In genomic region chr6:159916752-159917151, GRCh38 we compare ENCODE assay signal across 26 cellular contexts. TPM values are rescaled to one million over a fixed set of nuclear protein-coding genes. Genes with fewer than 3 reads are reported as not detected.
"Had no signal": no experiment of that assay in that cellular context is flagged by ENCODE, and none has a peak within 500 bp of the region (broad histone marks: within the 10 kb centered on the region; RNA-seq: fewer than 3 reads in every experiment).

No MANE protein-coding gene starts in this region.

- H3K4me1 ChIP-seq: breast epithelium, esophagus muscularis mucosa, heart right ventricle, left lung, pancreas, psoas muscle, tibial nerve had no signal

- H3K36me3 ChIP-seq: breast epithelium, esophagus muscularis mucosa, heart right ventricle, left lung, pancreas, tibial nerve had no signal

- H3K27me3 ChIP-seq: pancreas had no signal

- DNase-seq: activated CD4-positive, alpha-beta memory T cell treated with anti-CD3 and anti-CD28 coated beads for 36 hours; activated CD4-positive, alpha-beta T cell treated with anti-CD3 and anti-CD28 coated beads, Interleukin-2, amount 10 ng/mL, durations not matched to agents 24 days and 14 days; activated CD4-positive, CD25-positive, alpha-beta regulatory T cell treated with anti-CD3 and anti-CD28 coated beads, Interleukin-2, amount 50 U/mL, for 72 hours; activated T-cell treated with anti-CD3 and anti-CD28 coated beads, Interleukin-2, amount 50 U/mL, for 48 hours; central memory CD4-positive, alpha-beta T cell; effector CD4-positive, alpha-beta T cell; heart right ventricle; left lung; mucosa of descending colon; naive B cell; pancreas; psoas muscle; stimulated activated CD4-positive, alpha-beta T cell treated with anti-CD3 and anti-CD28 coated beads, Interleukin-15, amount 100 ng/mL, for 24 hours; stimulated activated CD4-positive, alpha-beta T cell treated with anti-CD3 and anti-CD28 coated beads, Interleukin-2, amount 100 ng/mL, for 24 hours; stimulated activated naive CD4-positive, alpha-beta T cell; T1000 had no signal

- ATAC-seq: heart right ventricle, left lung, mucosa of descending colon, psoas muscle had no signal

- H3K27ac ChIP-seq: breast epithelium, esophagus muscularis mucosa, heart right ventricle, left lung, pancreas, psoas muscle, tibial nerve had no signal

- H3K9me3 ChIP-seq: breast epithelium, esophagus muscularis mucosa, heart right ventricle, left lung, mucosa of descending colon, pancreas, psoas muscle had no signal

- H3K4me3 ChIP-seq: breast epithelium, esophagus muscularis mucosa, heart right ventricle, left lung, lung, mucosa of descending colon, pancreas, psoas muscle, tibial nerve had no signal

- FAIRE-seq: pancreas had no signal

RNA-seq across cellular contexts. Expression of gene MAS1, which starts 26.0 kb away (rescaled TPM):
- total RNA-seq: activated CD4-positive, alpha-beta memory T cell treated with anti-CD3 and anti-CD28 coated beads for 36 hours; activated CD4-positive, alpha-beta T cell treated with anti-CD3 and anti-CD28 coated beads, Interleukin-2, amount 10 ng/mL, durations not matched to agents 24 days and 14 days; activated T-helper 2 cell treated with anti-CD3 and anti-CD28 coated beads, Interferon-gamma antibody, Interleukin-2, Interleukin-4, amounts not matched to agents 10 μg/mL and 5 μg/mL and 100 μg/mL, durations not matched to agents 14 hours and 24 hours and 36 hours; breast epithelium; esophagus muscularis mucosa; glomerular endothelial cell; kidney epithelial cell; mesenteric fat pad; mucosa of descending colon; pancreas; psoas muscle; tibial nerve; ureter had no signal
- polyA plus RNA-seq: heart right ventricle, neural cell, psoas muscle had no signal
